ENCODE assay signal across 26 cellular contexts in the genomic region with DNA sequence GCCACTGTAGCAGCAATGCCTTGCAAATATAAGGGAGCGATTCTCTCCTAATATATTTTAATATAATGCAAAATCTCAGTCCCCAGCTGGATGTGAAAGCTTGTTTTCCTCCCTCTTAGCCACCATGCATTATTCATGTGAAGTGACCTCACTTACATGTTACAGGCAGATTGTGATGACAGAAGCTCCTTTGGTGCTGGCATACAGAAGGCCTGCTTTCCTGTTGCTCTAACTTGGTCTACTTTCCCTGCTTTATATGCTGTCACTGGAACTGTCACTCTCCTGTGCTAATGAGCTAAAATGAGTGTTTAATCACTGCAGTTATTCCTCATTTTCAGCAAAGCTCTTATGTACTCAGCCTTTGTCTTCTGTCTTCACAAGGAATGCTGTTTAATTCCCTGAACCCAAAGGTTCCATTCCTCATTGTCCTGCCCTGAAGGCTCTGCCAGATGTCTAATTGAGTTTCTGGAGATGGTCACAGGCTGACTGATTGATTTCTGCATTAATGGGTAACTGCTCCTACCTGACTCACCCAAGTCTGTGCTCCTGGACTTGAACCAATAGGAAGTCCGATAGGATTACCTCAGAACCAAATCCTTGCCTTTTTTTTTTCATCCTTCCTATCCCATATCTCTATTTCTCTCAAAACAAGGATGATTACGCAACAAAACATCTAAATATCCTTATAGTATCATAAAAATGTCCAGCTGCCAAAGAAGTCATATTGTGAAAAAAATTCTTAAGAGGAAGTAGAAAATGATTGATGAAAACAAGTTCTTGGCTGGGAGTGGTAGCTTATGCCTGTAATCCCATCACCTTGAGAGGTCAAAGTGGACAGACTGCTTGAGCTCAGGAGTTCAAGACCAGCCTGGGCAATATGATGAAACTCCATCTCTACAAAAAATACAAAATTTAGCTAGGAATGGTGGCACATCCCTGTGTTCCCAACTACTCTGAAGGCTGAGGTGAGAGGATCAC.
DNase-seq lines count a peak whose midpoint lies in the region; ATAC-seq and TF ChIP-seq lines count a peak whose summit lies in the region.
"Had no signal": no experiment of that assay in that cellular context is flagged by ENCODE, and none has a peak within 500 bp of the region (broad histone marks: within the 10 kb centered on the region; RNA-seq: fewer than 3 reads in every experiment).

No MANE protein-coding gene starts in this region.

- H3K4me3 ChIP-seq in right lobe of liver (no peak overlapping the region), coronary artery (no peak overlapping the region)
- H3K4me3 ChIP-seq: cardiac muscle cell, right atrium auricular region had no signal

- no peaks in the 10 kb centered on the region for H3K9me3 ChIP-seq in right lobe of liver
- H3K9me3 ChIP-seq: right atrium auricular region, SK-N-SH had no signal

- H3K36me3 ChIP-seq in right lobe of liver, result no peaks in the 10 kb centered on the region
- H3K36me3 ChIP-seq: cardiac muscle cell, right atrium auricular region, WERI-Rb-1 had no signal

- H3K4me1 Mint-ChIP-seq in stimulated activated effector memory CD8-positive, alpha-beta T cell treated with anti-CD3 and anti-CD28 coated beads, Interleukin-12 subunit alpha, Interleukin-12 subunit beta, amount 100 ng/mL, for 72 hours, result no peaks in the 10 kb centered on the region
- H3K4me1 Mint-ChIP-seq: activated naive CD8-positive, alpha-beta T cell treated with anti-CD3 and anti-CD28 coated beads, Interleukin-2, amount 50 U/mL, for 24 hours; mesothelial cell of epicardium had no signal

- TF ChIP-seq CTCF in right lobe of liver (IDR thresholded peaks at IDR 0.05), result no peak
- no peak for TF ChIP-seq CTCF in coronary artery (IDR thresholded peaks at IDR 0.05)

- H3K4me1 ChIP-seq in right lobe of liver, result no peaks in the 10 kb centered on the region
- H3K4me1 ChIP-seq: foreskin keratinocyte, right atrium auricular region had no signal

- H3K27me3 ChIP-seq in right lobe of liver, result no peaks in the 10 kb centered on the region
- H3K27me3 ChIP-seq: cardiac muscle cell, foreskin keratinocyte, right atrium auricular region had no signal

- peak overlapping the region; percentile 48 for H3K27ac ChIP-seq in caudate nucleus (ENCODE audit: low read depth, low read length)
- H3K27ac ChIP-seq in right lobe of liver, result no peak overlapping the region
- H3K27ac ChIP-seq in coronary artery, result no peak overlapping the region
- H3K27ac ChIP-seq: cardiac muscle cell, epithelial cell of prostate, foreskin keratinocyte, right atrium auricular region, WERI-Rb-1 had no signal

- H3K4me3 Mint-ChIP-seq in stimulated activated effector memory CD8-positive, alpha-beta T cell treated with anti-CD3 and anti-CD28 coated beads, Interleukin-12 subunit alpha, Interleukin-12 subunit beta, amount 100 ng/mL, for 72 hours, result no peak overlapping the region
- H3K4me3 Mint-ChIP-seq: activated naive CD8-positive, alpha-beta T cell treated with anti-CD3 and anti-CD28 coated beads, Interleukin-2, amount 50 U/mL, for 24 hours; mesothelial cell of epicardium; T-helper 2 cell treated with Interferon-gamma antibody and Interleukin-4, amounts not matched to agents 5 μg/mL and 100 μg/mL, for 36 hours had no signal

- TF ChIP-seq POLR2A in right lobe of liver (IDR thresholded peaks at IDR 0.05), result no peak

- ATAC-seq in right lobe of liver, result peak; percentile 61 to 81 (median 73)
- ATAC-seq in stimulated activated effector memory CD8-positive, alpha-beta T cell treated with anti-CD3 and anti-CD28 coated beads, Interleukin-12 subunit alpha, Interleukin-12 subunit beta, amount 100 ng/mL, for 72 hours, result no peak
- ATAC-seq: activated naive CD8-positive, alpha-beta T cell treated with anti-CD3 and anti-CD28 coated beads, Interleukin-2, amount 50 U/mL, for 24 hours; foreskin keratinocyte; left cardiac atrium had no signal

- no peak overlapping the region for H3K27ac Mint-ChIP-seq in stimulated activated effector memory CD8-positive, alpha-beta T cell treated with anti-CD3 and anti-CD28 coated beads, Interleukin-12 subunit alpha, Interleukin-12 subunit beta, amount 100 ng/mL, for 72 hours
- H3K27ac Mint-ChIP-seq: activated naive CD8-positive, alpha-beta T cell treated with anti-CD3 and anti-CD28 coated beads, Interleukin-2, amount 50 U/mL, for 24 hours; mesothelial cell of epicardium; T-helper 2 cell treated with Interferon-gamma antibody and Interleukin-4, amounts not matched to agents 5 μg/mL and 100 μg/mL, for 36 hours had no signal

- intact Hi-C loops in right lobe of liver (cut with DNase I), result no loop called here

- DNase-seq in NCI-H1105 treated with DMSO at 0.1 percent for 48 hours (lab: John Stamatoyannopoulos, UW) (peak; percentile 2), NCI-H1105 (lab: John Stamatoyannopoulos, UW) (no peak), caudate nucleus (lab: John Stamatoyannopoulos, UW) (peak in 15 of 61 donors; percentile 0 to 22 (median 1)), right lobe of liver (no peak), renal cortical epithelial cell (ENCODE audit: low read depth) (peak; percentile 71), coronary artery (ENCODE audit: low spot score) (no peak), NCI-H1048 (lab: John Stamatoyannopoulos, UW) (no peak)
- no peak for DNase-seq in stimulated activated effector memory CD8-positive, alpha-beta T cell treated with anti-CD3 and anti-CD28 coated beads, Interleukin-12 subunit alpha, Interleukin-12 subunit beta, amount 100 ng/mL, for 72 hours (ENCODE audit: low spot score in 2 of 2)
- DNase-seq: 8988T; activated CD4-positive, alpha-beta T cell treated with anti-CD3 and anti-CD28 coated beads, Interleukin-2, amount 50 U/mL, for 48 hours; activated effector memory CD4-positive, alpha-beta T cell treated with anti-CD3 and anti-CD28 coated beads, Interleukin-2, amount 50 U/mL, for 16 hours; activated naive CD8-positive, alpha-beta T cell treated with anti-CD3 and anti-CD28 coated beads, Interleukin-2, amount 50 U/mL, for 24 hours; Calu3; foreskin keratinocyte; left cardiac atrium; NCI-H1694; NCI-H226; NK-92 treated with Interleukin-12 subunit alpha and Interleukin-12 subunit beta, amount 100 ng/mL, for 24 hours; SK-N-SH; stimulated activated CD8-positive, alpha-beta memory T cell treated with anti-CD3 and anti-CD28 coated beads, Interleukin-4, amount 100 ng/mL, for 48 hours; WERI-Rb-1 had no signal

- no peaks in the 10 kb centered on the region for H3K36me3 Mint-ChIP-seq in stimulated activated effector memory CD8-positive, alpha-beta T cell treated with anti-CD3 and anti-CD28 coated beads, Interleukin-12 subunit alpha, Interleukin-12 subunit beta, amount 100 ng/mL, for 72 hours
- H3K36me3 Mint-ChIP-seq: mesothelial cell of epicardium had no signal

- peaks cover 6% of the 10 kb centered on the region for H3K9me3 Mint-ChIP-seq in stimulated activated effector memory CD8-positive, alpha-beta T cell treated with anti-CD3 and anti-CD28 coated beads, Interleukin-12 subunit alpha, Interleukin-12 subunit beta, amount 100 ng/mL, for 72 hours
- H3K9me3 Mint-ChIP-seq: T-helper 2 cell treated with Interferon-gamma antibody and Interleukin-4, amounts not matched to agents 5 μg/mL and 100 μg/mL, for 36 hours had no signal

- WGBS in right lobe of liver (ENCODE audit: insufficient coverage, low coverage, low lambda C conversion rate, missing lambda C conversion rate), result 35% methylated on average over 3 of the region's 3 CpGs

Comparison
In these comparisons a context has a peak if more than half of its experiments do, and no peak if none do; other contexts are left out.
1. DNase-seq: peak in NCI-H1105 treated with DMSO at 0.1 percent for 48 hours (single experiment) and renal cortical epithelial cell (single experiment); none in NCI-H1105 (single experiment), right lobe of liver (0 of 3), coronary artery (single experiment), NCI-H1048 (single experiment) and stimulated activated effector memory CD8-positive, alpha-beta T cell treated with anti-CD3 and anti-CD28 coated beads, Interleukin-12 subunit alpha, Interleukin-12 subunit beta, amount 100 ng/mL, for 72 hours (0 of 2).